ENCODE assay signal across 12 cellular contexts in the genomic region with DNA sequence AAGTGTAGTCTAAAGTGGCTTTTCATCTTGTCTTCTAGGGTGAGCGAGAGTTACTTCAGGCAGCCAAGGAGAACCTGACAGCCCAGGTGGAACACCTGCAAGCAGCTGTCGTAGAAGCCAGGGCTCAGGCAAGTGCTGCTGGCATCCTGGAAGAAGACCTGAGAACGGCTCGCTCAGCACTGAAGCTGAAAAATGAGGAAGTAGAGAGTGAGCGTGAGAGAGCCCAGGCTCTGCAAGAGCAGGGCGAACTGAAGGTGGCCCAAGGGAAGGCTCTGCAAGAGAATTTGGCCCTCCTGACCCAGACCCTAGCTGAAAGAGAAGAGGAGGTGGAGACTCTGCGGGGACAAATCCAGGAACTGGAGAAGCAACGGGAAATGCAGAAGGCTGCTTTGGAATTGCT. TPM values are rescaled to one million over a fixed set of nuclear protein-coding genes. Genes with fewer than 3 reads are reported as not detected.
DNase-seq lines count a peak whose midpoint lies in the region; ATAC-seq and TF ChIP-seq lines count a peak whose summit lies in the region.
"Had no signal": no experiment of that assay in that cellular context is flagged by ENCODE, and none has a peak within 500 bp of the region (broad histone marks: within the 10 kb centered on the region; RNA-seq: fewer than 3 reads in every experiment).

No MANE protein-coding gene starts in this region.

- peak; percentile 59 for ATAC-seq in GM19467 (IDR thresholded peaks at IDR 0.05; ENCODE audit: unreplicated experiment)
- peak; percentile 60 for ATAC-seq in HG03565 (IDR thresholded peaks at IDR 0.05; ENCODE audit: unreplicated experiment)
- ATAC-seq in activated B cell treated with CpG ODN at 0.5 μM for 24 hours (ENCODE audit: low read depth): peak; percentile 95
- ATAC-seq in GM21360 (IDR thresholded peaks at IDR 0.05; ENCODE audit: unreplicated experiment): no peak
- no peak for ATAC-seq in left lobe of liver

- POLR2A ChIA-PET in activated B cell treated with CpG ODN at 0.5 μM for 24 hours (lab: Charles Lee): interaction anchor here (0.9 to 2.2 kb wide), 8 partner anchors 9 to 240 kb away, joined by 3 to 29 read pairs (median 4); a partner anchor contains a TSS

- peak overlapping the region; percentile 68 for H3K27ac Mint-ChIP-seq in activated B cell treated with CpG ODN at 0.5 μM for 24 hours

- peak overlapping the region; percentile 44 for H3K4me3 Mint-ChIP-seq in activated B cell treated with CpG ODN at 0.5 μM for 24 hours

- H3K36me3 Mint-ChIP-seq in activated B cell treated with CpG ODN at 0.5 μM for 24 hours (ENCODE audit: low read depth): peaks cover 93% of the 10 kb centered on the region

- intact Hi-C loops in activated B cell treated with CpG ODN at 0.5 μM for 24 hours (cut with micrococcal nuclease): loop anchor here (1.0 to 5.0 kb wide), 2 partner anchors 11 to 40 kb away; no protein-coding TSS in a partner anchor

- CTCF ChIA-PET in activated B cell treated with CpG ODN at 0.5 μM for 24 hours (lab: Charles Lee): interaction anchor here (0.7 to 1.8 kb wide), 3 partner anchors 19 to 39 kb away, joined by 3 to 13 read pairs (median 3); no protein-coding TSS in a partner anchor

- peak; percentile 7 for DNase-seq in D341Med (ENCODE audit: low spot score)
- DNase-seq in activated B cell treated with CpG ODN at 0.5 μM for 24 hours: peak; percentile 49
- DNase-seq in retina: no peak
- no peak for DNase-seq in NCI-H1092 treated with DMSO at 0.1 percent for 48 hours (lab: John Stamatoyannopoulos, UW)
- DNase-seq in left lobe of liver (ENCODE audit: low spot score): no peak
- DNase-seq: activated effector memory CD4-positive, alpha-beta T cell treated with Interleukin-2 at 50 U/mL for 16 hours; NCI-H510A; sigmoid colon had no signal

- peaks cover 55% of the 10 kb centered on the region for H3K4me1 Mint-ChIP-seq in activated B cell treated with CpG ODN at 0.5 μM for 24 hours

- no peaks in the 10 kb centered on the region for H3K27me3 Mint-ChIP-seq in activated B cell treated with CpG ODN at 0.5 μM for 24 hours

- H3K9me3 Mint-ChIP-seq in activated B cell treated with CpG ODN at 0.5 μM for 24 hours: no peaks in the 10 kb centered on the region

- TF ChIP-seq CTCF in activated B cell treated with CpG ODN at 0.5 μM for 24 hours (IDR thresholded peaks at IDR 0.05): no peak

RNA-seq across cellular contexts. Expression of a gene that starts 27.1 kb away (rescaled TPM):
- total RNA-seq in activated B cell treated with CpG ODN at 0.5 μM for 24 hours (not detected in 2 replicates), left lobe of liver (not detected)
- total RNA-seq: mesenteric fat pad, sigmoid colon had no signal

RNA-seq across cellular contexts. Expression of a gene that starts 39.5 kb away (rescaled TPM):
- 159 and 183 TPM in 2 replicates for total RNA-seq in activated B cell treated with CpG ODN at 0.5 μM for 24 hours
- total RNA-seq in left lobe of liver: 107 TPM

RNA-seq across cellular contexts. Expression of a gene that starts 47.0 kb away (rescaled TPM):
- total RNA-seq in activated B cell treated with CpG ODN at 0.5 μM for 24 hours (49.6 and 54.7 TPM in 2 replicates), left lobe of liver (14.6 TPM)

Comparison
In these comparisons a context has a peak if more than half of its experiments do, and no peak if none do; other contexts are left out.
1. DNase-seq: peak in D341Med (single experiment) and activated B cell treated with CpG ODN at 0.5 μM for 24 hours (single experiment); none in retina (single experiment), NCI-H1092 treated with DMSO at 0.1 percent for 48 hours (single experiment) and left lobe of liver (single experiment).
2. ATAC-seq: peak in GM19467 (single experiment), HG03565 (single experiment) and activated B cell treated with CpG ODN at 0.5 μM for 24 hours (single experiment); none in GM21360 (single experiment) and left lobe of liver (single experiment).